In genomic region chr11:4886186-4886585, GRCh38 we compare ENCODE assay signal across 35 cellular contexts. TPM values are rescaled to one million over a fixed set of nuclear protein-coding genes. Genes with fewer than 3 reads are reported as not detected.
A peak's percentile ranks its signal among the peaks of the same experiment; 100 is the strongest.
DNase-seq lines count a peak whose midpoint lies in the region; ATAC-seq and TF ChIP-seq lines count a peak whose summit lies in the region.
"Had no signal": no experiment of that assay in that cellular context is flagged by ENCODE, and none has a peak within 500 bp of the region (broad histone marks: within the 10 kb centered on the region; RNA-seq: fewer than 3 reads in every experiment).

No MANE protein-coding gene starts in this region.

- ATAC-seq in left colon (peak; percentile 92), mucosa of descending colon (peak; percentile 69), HG03159 (IDR thresholded peaks at IDR 0.05; ENCODE audit: unreplicated experiment) (no peak), HG03095 (IDR thresholded peaks at IDR 0.05; ENCODE audit: unreplicated experiment) (no peak)
- ATAC-seq: A549; CD8-positive, alpha-beta T cell had no signal

- H3K4me3 ChIP-seq in LNCaP clone FGC (ENCODE audit: low read depth, low read length) (no peak overlapping the region), mucosa of descending colon (no peak overlapping the region)
- H3K4me3 ChIP-seq: A549; BLaER1; BLaER1 treated with 17β-estradiol and CSF1 and Interleukin-3, amounts not matched to agents 10 nM and 100 nM had no signal

- TF ChIP-seq CTCF in LNCaP clone FGC (IDR thresholded peaks at IDR 0.05; ENCODE audit: control insufficient read depth, extremely low read depth, insufficient read depth) (no peak), mucosa of descending colon (IDR thresholded peaks at IDR 0.05) (no peak)

- no peaks in the 10 kb centered on the region for H3K4me1 ChIP-seq in mucosa of descending colon (ENCODE audit: low read depth)
- H3K4me1 ChIP-seq: A549; BE2C; BLaER1; BLaER1 treated with 17β-estradiol and CSF1 and Interleukin-3, amounts not matched to agents 10 nM and 100 nM; Caco-2 had no signal

- peak; percentile 25 for DNase-seq in HT-29 (ENCODE audit: low spot score)
- peak; percentile 15 for DNase-seq in LNCaP clone FGC (ENCODE audit: low read depth)
- no peak for DNase-seq in left colon
- DNase-seq in mucosa of descending colon = no peak
- no peak for DNase-seq in HUDEP-2 (lab: John Stamatoyannopoulos, UW; ENCODE audit: unreplicated experiment in 76 of 76)
- DNase-seq in T-helper 9 cell = no peak
- DNase-seq: 8988T; ACHN; AML-193; BE2C; C1 segment of cervical spinal cord; Caco-2; Calu3; CD4-positive, alpha-beta memory T cell; CD4-positive, alpha-beta T cell; CD4-positive, CD25-positive, alpha-beta regulatory T cell; CD8-positive, alpha-beta memory T cell; CD8-positive, alpha-beta T cell; COR-L47; DMS 273 treated with DMSO at 0.1 percent for 48 hours; DMS153; DMS53; DMS79; DMS79 treated with DMSO at 0.1 percent for 48 hours; DND-41; EL had no signal

- no peaks in the 10 kb centered on the region for H3K36me3 ChIP-seq in mucosa of descending colon (ENCODE audit: low read depth)
- H3K36me3 ChIP-seq: BE2C; BLaER1; BLaER1 treated with 17β-estradiol and CSF1 and Interleukin-3, amounts not matched to agents 10 nM and 100 nM had no signal

- intact Hi-C loops in left colon (cut with DNase I, micrococcal nuclease) (no loop called here), mucosa of descending colon (cut with DNase I, micrococcal nuclease) (no loop called here)

- H3K9me3 ChIP-seq in mucosa of descending colon = no peaks in the 10 kb centered on the region
- H3K9me3 ChIP-seq: A549; BE2C; BLaER1; BLaER1 treated with 17β-estradiol and CSF1 and Interleukin-3, amounts not matched to agents 10 nM and 100 nM; Caco-2 had no signal

RNA-seq across cellular contexts. Expression of gene OR51T1, which starts 4.5 kb away (rescaled TPM):
- total RNA-seq in HT-29 (2014; rRNA removed; shearing (Covaris generic)) = not detected in 2 replicates
- total RNA-seq in left colon (not detected), mucosa of descending colon (not detected)
- total RNA-seq: A172; A673; B cell; Caco-2; Calu3; CD4-positive, alpha-beta memory T cell; CD4-positive, alpha-beta T cell; CD4-positive, CD25-positive, alpha-beta regulatory T cell; CD8-positive, alpha-beta memory T cell; CD8-positive, alpha-beta T cell; Daoy had no signal

RNA-seq across cellular contexts. Expression of gene OR51A7, which starts 17.4 kb away (rescaled TPM):
- not detected in 2 replicates for total RNA-seq in HT-29 (2014; rRNA removed; shearing (Covaris generic))
- total RNA-seq in left colon = not detected
- not detected for total RNA-seq in mucosa of descending colon
- total RNA-seq: A172; A673; B cell; Caco-2; Calu3; CD4-positive, alpha-beta memory T cell; CD4-positive, alpha-beta T cell; CD4-positive, CD25-positive, alpha-beta regulatory T cell; CD8-positive, alpha-beta memory T cell; CD8-positive, alpha-beta T cell; Daoy had no signal

RNA-seq across cellular contexts. Expression of gene OR51G2, which starts 33.0 kb away (rescaled TPM):
- 0.23 TPM in 1 of 2 replicates, not detected in the other for total RNA-seq in HT-29 (2014; rRNA removed; shearing (Covaris generic))
- total RNA-seq in left colon = not detected
- total RNA-seq in mucosa of descending colon = not detected
- total RNA-seq: A673; B cell; Caco-2; Calu3; CD4-positive, alpha-beta memory T cell; CD4-positive, alpha-beta T cell; CD4-positive, CD25-positive, alpha-beta regulatory T cell; CD8-positive, alpha-beta memory T cell; CD8-positive, alpha-beta T cell; Daoy had no signal

RNA-seq across cellular contexts. Expression of gene OR51S1, which starts 37.2 kb away (rescaled TPM):
- total RNA-seq in HT-29 (2014; rRNA removed; shearing (Covaris generic)) = not detected in 2 replicates
- total RNA-seq in left colon = not detected
- total RNA-seq in mucosa of descending colon = not detected
- total RNA-seq: A172; A673; B cell; Caco-2; Calu3; CD4-positive, alpha-beta memory T cell; CD4-positive, alpha-beta T cell; CD4-positive, CD25-positive, alpha-beta regulatory T cell; CD8-positive, alpha-beta memory T cell; CD8-positive, alpha-beta T cell; Daoy had no signal

RNA-seq across cellular contexts. Expression of gene OR51G1, which starts 38.0 kb away (rescaled TPM):
- total RNA-seq in HT-29 (2014; rRNA removed; shearing (Covaris generic)) = not detected in 2 replicates
- total RNA-seq in left colon = not detected
- total RNA-seq in mucosa of descending colon = not detected
- total RNA-seq: A172; A673; B cell; Caco-2; Calu3; CD4-positive, alpha-beta memory T cell; CD4-positive, alpha-beta T cell; CD4-positive, CD25-positive, alpha-beta regulatory T cell; CD8-positive, alpha-beta memory T cell; CD8-positive, alpha-beta T cell; Daoy had no signal

Comparison
In these comparisons a context has a peak if more than half of its experiments do, and no peak if none do; other contexts are left out.
1. DNase-seq: peak in HT-29 (single experiment) and LNCaP clone FGC (single experiment); none in left colon (0 of 2), mucosa of descending colon (0 of 3), HUDEP-2 (0 of 76) and T-helper 9 cell (single experiment).
2. ATAC-seq: peak in left colon (single experiment) and mucosa of descending colon (single experiment); none in HG03159 (single experiment) and HG03095 (single experiment).